In genomic region chr19:46878613-46879375, GRCh38 we compare ENCODE assay signal across 14 cellular contexts. TPM values are rescaled to one million over a fixed set of nuclear protein-coding genes. Genes with fewer than 3 reads are reported as not detected.
A peak's percentile ranks its signal among the peaks of the same experiment; 100 is the strongest.
DNase-seq lines count a peak whose midpoint lies in the region; ATAC-seq, FAIRE-seq and TF ChIP-seq lines count a peak whose summit lies in the region.
"Had no signal": no experiment of that assay in that cellular context is flagged by ENCODE, and none has a peak within 500 bp of the region (broad histone marks: within the 10 kb centered on the region; RNA-seq: fewer than 3 reads in every experiment).

No MANE protein-coding gene starts in this region.

- H3K27ac ChIP-seq in HEK293 (ENCODE audit: extremely low read depth, low read depth, low read length) = no peak overlapping the region
- H3K27ac ChIP-seq in keratinocyte (ENCODE audit: control insufficient read depth, insufficient read depth, low read length) = no peak overlapping the region
- H3K27ac ChIP-seq: adrenal gland had no signal

- ATAC-seq in HG02623 (IDR thresholded peaks at IDR 0.05; ENCODE audit: unreplicated experiment) = no peak
- ATAC-seq in GM18502 (IDR thresholded peaks at IDR 0.05; ENCODE audit: poor library complexity, unreplicated experiment) = no peak

- peaks cover 4% of the 10 kb centered on the region; the same call in 1 of the 2 replicates for H3K4me1 ChIP-seq in HEK293 (ENCODE audit: control insufficient read depth, insufficient read depth, low read length)
- H3K4me1 ChIP-seq in adipocyte (ENCODE audit: control insufficient read depth, insufficient read depth, low read length) = peaks cover 11% of the 10 kb centered on the region
- peaks cover 31% of the 10 kb centered on the region for H3K4me1 ChIP-seq in keratinocyte (ENCODE audit: control insufficient read depth, extremely low read depth, insufficient read depth, low read length)

- peak overlapping the region; percentile 0 for H3K4me2 ChIP-seq in keratinocyte (ENCODE audit: control insufficient read depth, extremely low read depth, insufficient read depth, low read depth, low read length)

- H3K9me1 ChIP-seq in keratinocyte (ENCODE audit: control insufficient read depth, extremely low read depth, insufficient read depth, low read length) = no peaks in the 10 kb centered on the region

- CTCF ChIA-PET in HEK293 (lab: Yijun Ruan, JAX) = interaction anchor here (0.6 kb wide), 1 partner anchor 18 kb away, joined by 3 read pairs; no protein-coding TSS in a partner anchor

- H3K36me3 ChIP-seq in HEK293 (ENCODE audit: control insufficient read depth in 2 of 2, insufficient read depth in 1 of 2, low read length in 2 of 2) = no peaks in the 10 kb centered on the region; a peak in 1 of 3 replicates
- peaks cover 10% of the 10 kb centered on the region for H3K36me3 ChIP-seq in adipocyte (ENCODE audit: control insufficient read depth, insufficient read depth, low read length, severe bottlenecking)
- H3K36me3 ChIP-seq in keratinocyte (ENCODE audit: control insufficient read depth in 2 of 2, extremely low read depth in 1 of 2, insufficient read depth in 2 of 2, low read length in 2 of 2) = no peaks in the 10 kb centered on the region
- H3K36me3 ChIP-seq: adrenal gland had no signal

- peaks cover 43% of the 10 kb centered on the region for H3K79me2 ChIP-seq in keratinocyte (ENCODE audit: control insufficient read depth, insufficient read depth, low read length)

- POLR2A ChIA-PET in HEK293 (lab: Yijun Ruan, JAX) = interaction anchor here (0.7 to 1.5 kb wide), 4 partner anchors 15 to 127 kb away, joined by 3 to 8 read pairs (median 4); no protein-coding TSS in a partner anchor

- H3K9ac ChIP-seq in adipocyte (ENCODE audit: low read length) (no peak overlapping the region), keratinocyte (ENCODE audit: control insufficient read depth, extremely low read depth, insufficient read depth, low read length) (no peak overlapping the region)

- H4K20me1 ChIP-seq in keratinocyte (ENCODE audit: control insufficient read depth, extremely low read depth, insufficient read depth, low read length) = no peaks in the 10 kb centered on the region

- H3K9me3 ChIP-seq in HEK293 (ENCODE audit: control insufficient read depth, insufficient read depth, low read depth, low read length) (no peaks in the 10 kb centered on the region), adipocyte (ENCODE audit: control insufficient read depth, low read length) (no peaks in the 10 kb centered on the region), keratinocyte (ENCODE audit: control insufficient read depth, low read depth, low read length) (no peaks in the 10 kb centered on the region)
- H3K9me3 ChIP-seq: adrenal gland had no signal

- DNase-seq in AG10803 (ENCODE audit: low read depth) = peak; percentile 80
- DNase-seq in adipocyte (ENCODE audit: low read depth) = peak; percentile 60
- no peak for DNase-seq in keratinocyte (ENCODE audit: low read depth, low spot score)
- no peak for DNase-seq in AG08396 (ENCODE audit: low spot score)
- no peak for DNase-seq in cortex of kidney (lab: John Stamatoyannopoulos, UW)
- DNase-seq: COR-L47, mesendoderm, NCI-H1105, small intestine had no signal

- no peak overlapping the region for H3K4me3 ChIP-seq in AG10803 (ENCODE audit: low read length)
- no peak overlapping the region for H3K4me3 ChIP-seq in HEK293 (ENCODE audit: low read depth, low read length)
- H3K4me3 ChIP-seq in adipocyte (ENCODE audit: low read length) = no peak overlapping the region
- no peak overlapping the region for H3K4me3 ChIP-seq in keratinocyte (ENCODE audit: control insufficient read depth in 2 of 3, extremely low read depth in 1 of 3, insufficient read depth in 2 of 3, low read depth in 1 of 3, low read length in 3 of 3)
- H3K4me3 ChIP-seq: adrenal gland had no signal

- TF ChIP-seq CTCF in AG10803 (conservative IDR thresholded peaks at IDR 0.05; ENCODE audit: low read length) (no peak), HEK293 (tag by site-specific recombination; IDR thresholded peaks at IDR 0.05) (no peak), keratinocyte (optimal IDR thresholded peaks at IDR 0.05 in 1 of 3, IDR thresholded peaks at IDR 0.05 in 1 of 3, conservative IDR thresholded peaks at IDR 0.05 in 1 of 3; ENCODE audit: extremely low read depth in 1 of 3, insufficient read depth in 2 of 3, low read length in 3 of 3) (no peak)

- no peak overlapping the region for H2AFZ ChIP-seq in keratinocyte (ENCODE audit: control insufficient read depth, low read length)

- FAIRE-seq in keratinocyte (lab: Jason Lieb, UNC) = peak; percentile 81
- FAIRE-seq: GM18507, small intestine had no signal

- dilution Hi-C loops in keratinocyte (cut with MboI; ENCODE audit: extremely low pct_ligation_motif_present, low sequenced_read_pairs) = no loop called here

- H3K27me3 ChIP-seq in adipocyte (replicated peaks; ENCODE audit: control insufficient read depth, insufficient read depth, low read length) = no peaks in the 10 kb centered on the region
- H3K27me3 ChIP-seq in keratinocyte (ENCODE audit: control insufficient read depth, extremely low read depth, insufficient read depth, low read length) = no peaks in the 10 kb centered on the region
- H3K27me3 ChIP-seq: adrenal gland had no signal

TF ChIP-seq in HEK293, 187 proteins besides CTCF, POLR2A, EP300 and RAD21:
- TF ChIP-seq ZNF433 (tag by site-specific recombination; IDR thresholded peaks at IDR 0.05; ENCODE audit: low read depth) = no peak
- peak; percentile 75; the same call in 1 of the 2 replicates for TF ChIP-seq ZNF449 (tag by site-specific recombination; IDR thresholded peaks at IDR 0.05)

RNA-seq across cellular contexts. Expression of gene ARHGAP35, which starts 18.0 kb away (rescaled TPM):
- 14.3 to 21.7 TPM (median 19.5 TPM) in 3 replicates for polyA plus RNA-seq in keratinocyte
- polyA plus RNA-seq in keratinocyte (2011; ENCODE audit: low read depth) = 10.5 TPM
- polyA plus RNA-seq in keratinocyte (2011; cell fraction: cytosol; rRNA removed) = 15.7 and 18.8 TPM in 2 replicates
- polyA plus RNA-seq in keratinocyte (2011; cell fraction: nucleus; rRNA removed) = 39.3 and 40.4 TPM in 2 replicates
- 14.8 and 26.2 TPM in 2 replicates for polyA plus RNA-seq in keratinocyte (2012; ENCODE audit: low replicate concordance)
- 35.4 to 53.2 TPM (median 45.6 TPM) in 3 replicates for polyA minus RNA-seq in keratinocyte
- polyA minus RNA-seq in keratinocyte (2011; cell fraction: cytosol; rRNA and poly(A)+ RNA removed) = 20.0 TPM
- polyA minus RNA-seq in keratinocyte (2011; cell fraction: nucleus; rRNA and poly(A)+ RNA removed) = 33.8 and 54.2 TPM in 2 replicates

RNA-seq across cellular contexts. Expression of gene AP2S1, which starts 28.1 kb away (rescaled TPM):
- polyA plus RNA-seq in keratinocyte = 183 to 218 TPM (median 192 TPM) in 3 replicates
- polyA plus RNA-seq in keratinocyte (2011; ENCODE audit: low read depth) = 55.4 TPM
- polyA plus RNA-seq in keratinocyte (2011; cell fraction: cytosol; rRNA removed) = 153 and 244 TPM in 2 replicates
- polyA plus RNA-seq in keratinocyte (2011; cell fraction: nucleus; rRNA removed) = 61.8 and 80.5 TPM in 2 replicates
- polyA plus RNA-seq in keratinocyte (2012; ENCODE audit: low replicate concordance) = 182 and 267 TPM in 2 replicates
- 77.5 to 115 TPM (median 95.2 TPM) in 3 replicates for polyA minus RNA-seq in keratinocyte
- 177 TPM for polyA minus RNA-seq in keratinocyte (2011; cell fraction: cytosol; rRNA and poly(A)+ RNA removed)
- 21.6 and 26.3 TPM in 2 replicates for polyA minus RNA-seq in keratinocyte (2011; cell fraction: nucleus; rRNA and poly(A)+ RNA removed)

Comparison
In these comparisons a context has a peak if more than half of its experiments do, and no peak if none do; other contexts are left out.
1. DNase-seq: peak in AG10803 (single experiment) and adipocyte (single experiment); none in keratinocyte (single experiment), AG08396 (single experiment) and cortex of kidney (single experiment).